Comparison of ENCODE assay signal across 19 cellular contexts in genomic region chr19:49356382-49356781, GRCh38. TPM values are rescaled to one million over a fixed set of nuclear protein-coding genes. Genes with fewer than 3 reads are reported as not detected.
DNase-seq lines count a peak whose midpoint lies in the region; ATAC-seq, FAIRE-seq and TF ChIP-seq lines count a peak whose summit lies in the region.
"Had no signal": no experiment of that assay in that cellular context is flagged by ENCODE, and none has a peak within 500 bp of the region (broad histone marks: within the 10 kb centered on the region; RNA-seq: fewer than 3 reads in every experiment).

No MANE protein-coding gene starts in this region.

- H3K36me3 Mint-ChIP-seq in nephron progenitor cell (ENCODE audit: low read depth): peaks cover 86% of the 10 kb centered on the region

- no peak overlapping the region for H2AFZ ChIP-seq in endothelial cell of umbilical vein (ENCODE audit: low read depth, low read length)

- TF ChIP-seq CTCF in heart right ventricle (IDR thresholded peaks at IDR 0.05) (no peak), endothelial cell of umbilical vein (IDR thresholded peaks at IDR 0.05; ENCODE audit: extremely low read depth in 1 of 2, insufficient read depth in 1 of 2, low read depth in 1 of 2, low read length in 2 of 2) (no peak), nephron progenitor cell (IDR thresholded peaks at IDR 0.05) (no peak), uterus (IDR thresholded peaks at IDR 0.05) (no peak)

- intact Hi-C loops in heart right ventricle (cut with DNase I): no loop called here
- intact Hi-C loops in cardiac septum (cut with DNase I): no loop called here
- intact Hi-C loops in endothelial cell of umbilical vein (cut with micrococcal nuclease): no loop called here
- intact Hi-C loops in uterus (cut with DNase I; ENCODE audit: low total_unique reads): no loop called here

- H3K4me1 Mint-ChIP-seq in nephron progenitor cell: peaks cover 57% of the 10 kb centered on the region

- H3K4me1 ChIP-seq in heart right ventricle (peaks cover 0 to 33% (median 18%) of the 10 kb centered on the region in 9 donors), endothelial cell of umbilical vein (ENCODE audit: control insufficient read depth, extremely low read depth, insufficient read depth, low read length) (peaks cover 25% of the 10 kb centered on the region), uterus (no peaks in the 10 kb centered on the region)

- peak overlapping the region; percentile 38 for H3K9ac ChIP-seq in endothelial cell of umbilical vein (replicated peaks; ENCODE audit: extremely low read depth, insufficient read depth, low read length)

- H3K27me3 ChIP-seq in heart right ventricle (peaks cover 0 to 3% (median 0%) of the 10 kb centered on the region in 7 donors), endothelial cell of umbilical vein (ENCODE audit: control insufficient read depth in 2 of 2, insufficient read depth in 2 of 2, low read length in 2 of 2) (no peaks in the 10 kb centered on the region), uterus (no peaks in the 10 kb centered on the region)

- H4K20me1 ChIP-seq in endothelial cell of umbilical vein (replicated peaks; ENCODE audit: control insufficient read depth, extremely low read depth, insufficient read depth, low read length): no peaks in the 10 kb centered on the region

- 46 to 55% methylated on average over 7 of the region's 7 CpGs for WGBS in heart right ventricle, 2 donors

- peaks cover 31% of the 10 kb centered on the region for H3K79me2 ChIP-seq in endothelial cell of umbilical vein (ENCODE audit: control insufficient read depth, insufficient read depth, low read length)

- dilution Hi-C loops in endothelial cell of umbilical vein (cut with MboI; ENCODE audit: extremely low pct_ligation_motif_present, low sequenced_read_pairs): no loop called here

- ATAC-seq in heart right ventricle (no peak), HG02759 (IDR thresholded peaks at IDR 0.05; ENCODE audit: unreplicated experiment) (no peak)

- peak overlapping the region; percentile 66 for H3K4me2 ChIP-seq in endothelial cell of umbilical vein (ENCODE audit: insufficient read depth, low read length)

- CTCF ChIA-PET in endothelial cell of umbilical vein (lab: Charles Lee): no interaction called here

- peak overlapping the region; percentile 80 for H3K4me3 Mint-ChIP-seq in nephron progenitor cell
- H3K4me3 Mint-ChIP-seq: activated T-helper 1 cell treated with anti-CD3 and anti-CD28 coated beads, Interleukin-12 subunit alpha, Interleukin-12 subunit beta, Interleukin-2, Interleukin-4 antibody, amounts not matched to agents 30 ng/mL and 10 ng/mL and 1 ng/mL, durations not matched to agents 14 hours and 24 hours and 36 hours; stimulated activated naive CD8-positive, alpha-beta T cell treated with anti-CD3 and anti-CD28 coated beads, Interleukin-15, Interleukin-2, amounts not matched to agents 100 ng/mL and 50 ng/mL, for 24 hours had no signal

- no peak for DNase-seq in heart right ventricle
- no peak for DNase-seq in cardiac septum (ENCODE audit: low spot score)
- DNase-seq in endothelial cell of umbilical vein (ENCODE audit: low read depth, low spot score): peak; percentile 26
- no peak for DNase-seq in nephron progenitor cell
- DNase-seq in uterus: no peak
- no peak for DNase-seq in NCI-H1436 (lab: John Stamatoyannopoulos, UW)
- no peak for DNase-seq in RPMI8226
- DNase-seq: activated CD4-positive, alpha-beta T cell treated with anti-CD3 and anti-CD28 coated beads, Interleukin-2, amount 50 U/mL, for 4 hours; aorta; NCI-H1694; NCI-H526; T-helper 9 cell had no signal

- H3K4me3 ChIP-seq in heart right ventricle (peak overlapping the region in 2 of 10 donors; percentile 5 to 8), endothelial cell of umbilical vein (replicated peaks in 1 of 3; ENCODE audit: insufficient read depth in 1 of 3, low read depth in 1 of 3, low read length in 3 of 3) (peak overlapping the region in 1 of 3 experiments; percentile 13), uterus (no peak overlapping the region)

- H3K27ac ChIP-seq in heart right ventricle: peak overlapping the region in 9 of 10 donors; percentile 36 to 77 (median 58)
- peak overlapping the region; percentile 30 for H3K27ac ChIP-seq in endothelial cell of umbilical vein (ENCODE audit: insufficient read depth, low read depth, low read length)
- H3K27ac ChIP-seq in uterus: peak overlapping the region; percentile 22 to 55

- FAIRE-seq in endothelial cell of umbilical vein (lab: Jason Lieb, UNC): peak; percentile 84
- FAIRE-seq: A204.1, GM18507 had no signal

- H3K36me3 ChIP-seq in heart right ventricle (peaks cover 0 to 71% (median 32%) of the 10 kb centered on the region in 9 donors), endothelial cell of umbilical vein (ENCODE audit: control insufficient read depth in 2 of 2, extremely low read depth in 1 of 2, insufficient read depth in 2 of 2, low read length in 2 of 2) (peaks cover 13 to 19% of the 10 kb centered on the region in 2 experiments), uterus (no peaks in the 10 kb centered on the region)

- H3K27ac Mint-ChIP-seq in nephron progenitor cell: peak overlapping the region; percentile 97
- H3K27ac Mint-ChIP-seq: activated T-helper 1 cell treated with anti-CD3 and anti-CD28 coated beads, Interleukin-12 subunit alpha, Interleukin-12 subunit beta, Interleukin-2, Interleukin-4 antibody, amounts not matched to agents 30 ng/mL and 10 ng/mL and 1 ng/mL, durations not matched to agents 14 hours and 24 hours and 36 hours; stimulated activated naive CD8-positive, alpha-beta T cell treated with anti-CD3 and anti-CD28 coated beads, Interleukin-15, Interleukin-2, amounts not matched to agents 100 ng/mL and 50 ng/mL, for 24 hours had no signal

- H3K9me3 Mint-ChIP-seq in nephron progenitor cell: no peaks in the 10 kb centered on the region
- H3K9me3 Mint-ChIP-seq: activated T-helper 1 cell treated with anti-CD3 and anti-CD28 coated beads, Interleukin-12 subunit alpha, Interleukin-12 subunit beta, Interleukin-2, Interleukin-4 antibody, amounts not matched to agents 30 ng/mL and 10 ng/mL and 1 ng/mL, durations not matched to agents 14 hours and 24 hours and 36 hours; stimulated activated naive CD8-positive, alpha-beta T cell treated with anti-CD3 and anti-CD28 coated beads, Interleukin-15, Interleukin-2, amounts not matched to agents 100 ng/mL and 50 ng/mL, for 24 hours had no signal

- H3K9me3 ChIP-seq in heart right ventricle (no peaks in the 10 kb centered on the region), endothelial cell of umbilical vein (replicated peaks; ENCODE audit: control insufficient read depth, insufficient read depth, low read length) (no peaks in the 10 kb centered on the region), uterus (no peaks in the 10 kb centered on the region)

- POLR2A ChIA-PET in endothelial cell of umbilical vein (lab: Charles Lee): no interaction called here

- no TSS peak for BruUV-seq in endothelial cell of umbilical vein (replicated peaks; lab: Mats Ljungman, UMichigan)

- H3K9me1 ChIP-seq in endothelial cell of umbilical vein (replicated peaks; ENCODE audit: control insufficient read depth, extremely low read depth, insufficient read depth, low read length): no peaks in the 10 kb centered on the region

- peaks cover 3% of the 10 kb centered on the region for H3K27me3 Mint-ChIP-seq in nephron progenitor cell (ENCODE audit: low read depth, poor library complexity)

- TF ChIP-seq POLR2A in endothelial cell of umbilical vein (IDR thresholded peaks at IDR 0.05; ENCODE audit: low read depth, low read length): no peak
- no peak for TF ChIP-seq POLR2A in uterus (IDR thresholded peaks at IDR 0.05)

RNA-seq across cellular contexts. Expression of gene TEAD2, which starts 5.8 kb away (rescaled TPM):
- total RNA-seq in heart right ventricle: 10 to 100 TPM; 34.1 to 67.8 (median 45.1) TPM
- polyA plus RNA-seq in heart right ventricle: 10 to 100 TPM; 43.5 to 50.5 TPM
- total RNA-seq in cardiac septum: 39.9 TPM
- 89.4 and 93.3 TPM in 2 replicates for total RNA-seq in endothelial cell of umbilical vein
- polyA plus RNA-seq in endothelial cell of umbilical vein: 60.3 and 60.9 TPM in 2 replicates
- polyA plus RNA-seq in endothelial cell of umbilical vein (2011; cell fraction: cytosol; rRNA removed): 57.3 and 61.7 TPM in 2 replicates
- 61.3 and 76.0 TPM in 2 replicates for polyA plus RNA-seq in endothelial cell of umbilical vein (2011; cell fraction: nucleus; rRNA removed)
- polyA plus RNA-seq in endothelial cell of umbilical vein (2012): 81.7 and 84.9 TPM in 2 replicates
- 65.8 and 75.7 TPM in 2 replicates for polyA minus RNA-seq in endothelial cell of umbilical vein
- 9.7 TPM for polyA minus RNA-seq in endothelial cell of umbilical vein (2011; cell fraction: cytosol; rRNA and poly(A)+ RNA removed)
- 30.4 and 32.5 TPM in 2 replicates for polyA minus RNA-seq in endothelial cell of umbilical vein (2011; cell fraction: nucleus; rRNA and poly(A)+ RNA removed)
- 10 to 100 TPM; 21.8 to 83.2 (median 48.5) TPM for total RNA-seq in uterus
- total RNA-seq: activated T-helper 1 cell treated with anti-CD3 and anti-CD28 coated beads, Interleukin-12 subunit alpha, Interleukin-12 subunit beta, Interleukin-2, Interleukin-4 antibody, amounts not matched to agents 30 ng/mL and 10 ng/mL and 1 ng/mL, durations not matched to agents 14 hours and 24 hours and 36 hours had no signal

RNA-seq across cellular contexts. Expression of gene DKKL1, which starts 7.3 kb away (rescaled TPM):
- total RNA-seq in heart right ventricle (under 1 TPM in 3 of 10 donors, not detected in 7; 0.22 to 0.54 (median 0.26) TPM), cardiac septum (not detected), endothelial cell of umbilical vein (not detected in 2 replicates), uterus (1 to 10 TPM in 1 of 4 donors, not detected in 3; 1.3 TPM)
- polyA plus RNA-seq in heart right ventricle (under 1 TPM in 1 of 2 donors, not detected in 1; 0.20 TPM), endothelial cell of umbilical vein (0.21 and 0.35 TPM in 2 replicates)
- polyA plus RNA-seq in endothelial cell of umbilical vein (2011; cell fraction: cytosol; rRNA removed): 0.17 and 0.35 TPM in 2 replicates
- 0.41 TPM in 1 of 2 replicates, not detected in the other for polyA plus RNA-seq in endothelial cell of umbilical vein (2011; cell fraction: nucleus; rRNA removed)
- polyA plus RNA-seq in endothelial cell of umbilical vein (2012): 0.32 and 0.89 TPM in 2 replicates
- 0.29 TPM in 1 of 2 replicates, not detected in the other for polyA minus RNA-seq in endothelial cell of umbilical vein
- polyA minus RNA-seq in endothelial cell of umbilical vein (2011; cell fraction: cytosol; rRNA and poly(A)+ RNA removed): not detected
- not detected in 2 replicates for polyA minus RNA-seq in endothelial cell of umbilical vein (2011; cell fraction: nucleus; rRNA and poly(A)+ RNA removed)
- total RNA-seq: activated T-helper 1 cell treated with anti-CD3 and anti-CD28 coated beads, Interleukin-12 subunit alpha, Interleukin-12 subunit beta, Interleukin-2, Interleukin-4 antibody, amounts not matched to agents 30 ng/mL and 10 ng/mL and 1 ng/mL, durations not matched to agents 14 hours and 24 hours and 36 hours had no signal
- polyA plus RNA-seq: aorta had no signal

RNA-seq across cellular contexts. Expression of gene CD37, which starts 21.2 kb away (rescaled TPM):
- total RNA-seq in heart right ventricle (10 to 100 TPM in 2 of 10 donors, 1 to 10 TPM in 8; 2.0 to 34.2 (median 3.9) TPM), cardiac septum (4.8 TPM), endothelial cell of umbilical vein (not detected in 2 replicates), uterus (10 to 100 TPM in 1 of 4 donors, 1 to 10 TPM in 3; 4.4 to 11.0 (median 7.8) TPM)
- polyA plus RNA-seq in heart right ventricle (1 to 10 TPM; 2.3 to 3.5 TPM), endothelial cell of umbilical vein (not detected in 2 replicates)
- not detected in 2 replicates for polyA plus RNA-seq in endothelial cell of umbilical vein (2011; cell fraction: cytosol; rRNA removed)
- polyA plus RNA-seq in endothelial cell of umbilical vein (2011; cell fraction: nucleus; rRNA removed): not detected in 2 replicates
- polyA plus RNA-seq in endothelial cell of umbilical vein (2012): 2.4 and 23.0 TPM in 2 replicates
- polyA minus RNA-seq in endothelial cell of umbilical vein: 0.17 TPM in 1 of 2 replicates, not detected in the other
- not detected for polyA minus RNA-seq in endothelial cell of umbilical vein (2011; cell fraction: cytosol; rRNA and poly(A)+ RNA removed)
- not detected in 2 replicates for polyA minus RNA-seq in endothelial cell of umbilical vein (2011; cell fraction: nucleus; rRNA and poly(A)+ RNA removed)
- total RNA-seq: dermis microvascular lymphatic vessel endothelial cell had no signal

RNA-seq across cellular contexts. Expression of gene SLC6A16, which starts 31.4 kb away (rescaled TPM):
- total RNA-seq in heart right ventricle: 1 to 10 TPM in 2 of 10 donors, under 1 TPM in 8; 0.25 to 1.0 (median 0.77) TPM
- 1 to 10 TPM in 1 of 2 donors, under 1 TPM in 1; 0.13 to 3.1 TPM for polyA plus RNA-seq in heart right ventricle
- total RNA-seq in cardiac septum: 0.67 TPM
- total RNA-seq in endothelial cell of umbilical vein: 1.6 and 3.6 TPM in 2 replicates
- polyA plus RNA-seq in endothelial cell of umbilical vein: 0.72 and 1.1 TPM in 2 replicates
- 0.23 and 0.28 TPM in 2 replicates for polyA plus RNA-seq in endothelial cell of umbilical vein (2011; cell fraction: cytosol; rRNA removed)
- 5.1 and 5.2 TPM in 2 replicates for polyA plus RNA-seq in endothelial cell of umbilical vein (2011; cell fraction: nucleus; rRNA removed)
- polyA plus RNA-seq in endothelial cell of umbilical vein (2012): 0.96 and 1.9 TPM in 2 replicates
- 2.0 and 5.3 TPM in 2 replicates for polyA minus RNA-seq in endothelial cell of umbilical vein
- polyA minus RNA-seq in endothelial cell of umbilical vein (2011; cell fraction: cytosol; rRNA and poly(A)+ RNA removed): 1.3 TPM
- 2.3 and 5.9 TPM in 2 replicates for polyA minus RNA-seq in endothelial cell of umbilical vein (2011; cell fraction: nucleus; rRNA and poly(A)+ RNA removed)
- 1 to 10 TPM in 1 of 4 donors, under 1 TPM in 2, not detected in 1; 0.55 to 7.5 (median 0.88) TPM for total RNA-seq in uterus

RNA-seq across cellular contexts. Expression of gene KASH5, which starts 31.7 kb away (rescaled TPM):
- not detected for total RNA-seq in heart right ventricle
- polyA plus RNA-seq in heart right ventricle: not detected
- not detected for total RNA-seq in cardiac septum
- total RNA-seq in endothelial cell of umbilical vein: not detected in 2 replicates
- 0.03 TPM in 1 of 2 replicates, not detected in the other for polyA plus RNA-seq in endothelial cell of umbilical vein
- 0.06 TPM in 1 of 2 replicates, not detected in the other for polyA plus RNA-seq in endothelial cell of umbilical vein (2011; cell fraction: cytosol; rRNA removed)
- polyA plus RNA-seq in endothelial cell of umbilical vein (2011; cell fraction: nucleus; rRNA removed): not detected in 2 replicates
- polyA plus RNA-seq in endothelial cell of umbilical vein (2012): not detected in 2 replicates
- not detected in 2 replicates for polyA minus RNA-seq in endothelial cell of umbilical vein
- polyA minus RNA-seq in endothelial cell of umbilical vein (2011; cell fraction: cytosol; rRNA and poly(A)+ RNA removed): not detected
- polyA minus RNA-seq in endothelial cell of umbilical vein (2011; cell fraction: nucleus; rRNA and poly(A)+ RNA removed): not detected in 2 replicates
- total RNA-seq in uterus: under 1 TPM in 1 of 4 donors, not detected in 3; 0.55 TPM
- total RNA-seq: activated T-helper 1 cell treated with anti-CD3 and anti-CD28 coated beads, Interleukin-12 subunit alpha, Interleukin-12 subunit beta, Interleukin-2, Interleukin-4 antibody, amounts not matched to agents 30 ng/mL and 10 ng/mL and 1 ng/mL, durations not matched to agents 14 hours and 24 hours and 36 hours; aorta; dermis microvascular lymphatic vessel endothelial cell; sciatic nerve had no signal
- polyA plus RNA-seq: aorta had no signal
